In genomic region chr12:98644712-98645571, GRCh38 we compare ENCODE assay signal across 1 cellular context.
TF ChIP-seq lines count a peak whose summit lies in the region.

A gene with protein sequence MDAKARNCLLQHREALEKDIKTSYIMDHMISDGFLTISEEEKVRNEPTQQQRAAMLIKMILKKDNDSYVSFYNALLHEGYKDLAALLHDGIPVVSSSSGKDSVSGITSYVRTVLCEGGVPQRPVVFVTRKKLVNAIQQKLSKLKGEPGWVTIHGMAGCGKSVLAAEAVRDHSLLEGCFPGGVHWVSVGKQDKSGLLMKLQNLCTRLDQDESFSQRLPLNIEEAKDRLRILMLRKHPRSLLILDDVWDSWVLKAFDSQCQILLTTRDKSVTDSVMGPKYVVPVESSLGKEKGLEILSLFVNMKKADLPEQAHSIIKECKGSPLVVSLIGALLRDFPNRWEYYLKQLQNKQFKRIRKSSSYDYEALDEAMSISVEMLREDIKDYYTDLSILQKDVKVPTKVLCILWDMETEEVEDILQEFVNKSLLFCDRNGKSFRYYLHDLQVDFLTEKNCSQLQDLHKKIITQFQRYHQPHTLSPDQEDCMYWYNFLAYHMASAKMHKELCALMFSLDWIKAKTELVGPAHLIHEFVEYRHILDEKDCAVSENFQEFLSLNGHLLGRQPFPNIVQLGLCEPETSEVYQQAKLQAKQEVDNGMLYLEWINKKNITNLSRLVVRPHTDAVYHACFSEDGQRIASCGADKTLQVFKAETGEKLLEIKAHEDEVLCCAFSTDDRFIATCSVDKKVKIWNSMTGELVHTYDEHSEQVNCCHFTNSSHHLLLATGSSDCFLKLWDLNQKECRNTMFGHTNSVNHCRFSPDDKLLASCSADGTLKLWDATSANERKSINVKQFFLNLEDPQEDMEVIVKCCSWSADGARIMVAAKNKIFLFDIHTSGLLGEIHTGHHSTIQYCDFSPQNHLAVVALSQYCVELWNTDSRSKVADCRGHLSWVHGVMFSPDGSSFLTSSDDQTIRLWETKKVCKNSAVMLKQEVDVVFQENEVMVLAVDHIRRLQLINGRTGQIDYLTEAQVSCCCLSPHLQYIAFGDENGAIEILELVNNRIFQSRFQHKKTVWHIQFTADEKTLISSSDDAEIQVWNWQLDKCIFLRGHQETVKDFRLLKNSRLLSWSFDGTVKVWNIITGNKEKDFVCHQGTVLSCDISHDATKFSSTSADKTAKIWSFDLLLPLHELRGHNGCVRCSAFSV (N-terminal part only) (plus strand): TSS chr12:98645290. CDS start chr12:98648360, 3,070 bp downstream.
A gene with protein sequence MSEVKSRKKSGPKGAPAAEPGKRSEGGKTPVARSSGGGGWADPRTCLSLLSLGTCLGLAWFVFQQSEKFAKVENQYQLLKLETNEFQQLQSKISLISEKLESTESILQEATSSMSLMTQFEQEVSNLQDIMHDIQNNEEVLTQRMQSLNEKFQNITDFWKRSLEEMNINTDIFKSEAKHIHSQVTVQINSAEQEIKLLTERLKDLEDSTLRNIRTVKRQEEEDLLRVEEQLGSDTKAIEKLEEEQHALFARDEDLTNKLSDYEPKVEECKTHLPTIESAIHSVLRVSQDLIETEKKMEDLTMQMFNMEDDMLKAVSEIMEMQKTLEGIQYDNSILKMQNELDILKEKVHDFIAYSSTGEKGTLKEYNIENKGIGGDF (minus strand): TSS chr12:98644788. CDS start chr12:98644701, 87 bp downstream.

TF ChIP-seq in HEK293, 187 proteins besides CTCF, POLR2A, EP300 and RAD21 (continued from another document):
- TF ChIP-seq, protein P1, sequence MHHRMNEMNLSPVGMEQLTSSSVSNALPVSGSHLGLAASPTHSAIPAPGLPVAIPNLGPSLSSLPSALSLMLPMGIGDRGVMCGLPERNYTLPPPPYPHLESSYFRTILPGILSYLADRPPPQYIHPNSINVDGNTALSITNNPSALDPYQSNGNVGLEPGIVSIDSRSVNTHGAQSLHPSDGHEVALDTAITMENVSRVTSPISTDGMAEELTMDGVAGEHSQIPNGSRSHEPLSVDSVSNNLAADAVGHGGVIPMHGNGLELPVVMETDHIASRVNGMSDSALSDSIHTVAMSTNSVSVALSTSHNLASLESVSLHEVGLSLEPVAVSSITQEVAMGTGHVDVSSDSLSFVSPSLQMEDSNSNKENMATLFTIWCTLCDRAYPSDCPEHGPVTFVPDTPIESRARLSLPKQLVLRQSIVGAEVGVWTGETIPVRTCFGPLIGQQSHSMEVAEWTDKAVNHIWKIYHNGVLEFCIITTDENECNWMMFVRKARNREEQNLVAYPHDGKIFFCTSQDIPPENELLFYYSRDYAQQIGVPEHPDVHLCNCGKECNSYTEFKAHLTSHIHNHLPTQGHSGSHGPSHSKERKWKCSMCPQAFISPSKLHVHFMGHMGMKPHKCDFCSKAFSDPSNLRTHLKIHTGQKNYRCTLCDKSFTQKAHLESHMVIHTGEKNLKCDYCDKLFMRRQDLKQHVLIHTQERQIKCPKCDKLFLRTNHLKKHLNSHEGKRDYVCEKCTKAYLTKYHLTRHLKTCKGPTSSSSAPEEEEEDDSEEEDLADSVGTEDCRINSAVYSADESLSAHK (tag by site-specific recombination; IDR thresholded peaks at IDR 0.05) = peak; percentile 59
- TF ChIP-seq ZEB2 (tag by site-specific recombination; IDR thresholded peaks at IDR 0.05) (peak; percentile 49; the same call in 1 of the 2 replicates), KLF10 (tag by site-specific recombination; IDR thresholded peaks at IDR 0.05) (peak; percentile 80), ZFHX2 (tag by site-specific recombination; conservative IDR thresholded peaks at IDR 0.05) (peak; percentile 83; the same call in 1 of the 2 replicates), ZNF175 (tag by site-specific recombination; IDR thresholded peaks at IDR 0.05) (no peak), ZNF692 (tag by site-specific recombination; IDR thresholded peaks at IDR 0.05) (peak; percentile 97), GLIS1 (tag by site-specific recombination; IDR thresholded peaks at IDR 0.05) (peak; percentile 75), ZNF248 (tag by site-specific recombination; IDR thresholded peaks at IDR 0.05) (no peak), ZNF211 (tag by site-specific recombination; IDR thresholded peaks at IDR 0.05; ENCODE audit: low read depth) (no peak), TSHZ1 (tag by site-specific recombination; IDR thresholded peaks at IDR 0.05; ENCODE audit: borderline replicate concordance) (0 out of 2 replicates have a peak, but pooled peaks have one; percentile 40), ZNF76 (tag by site-specific recombination; IDR thresholded peaks at IDR 0.05; ENCODE audit: borderline replicate concordance, low read depth) (peak; percentile 83), ZNF585B (tag by site-specific recombination; IDR thresholded peaks at IDR 0.05) (no peak), ZBTB7A (tag by site-specific recombination; IDR thresholded peaks at IDR 0.05; ENCODE audit: low read depth) (peak; percentile 13), ZNF433 (tag by site-specific recombination; IDR thresholded peaks at IDR 0.05; ENCODE audit: low read depth) (no peak; the same call in 1 of the 2 replicates), KLF16 (tag by site-specific recombination; IDR thresholded peaks at IDR 0.05) (peak; percentile 33; the same call in 1 of the 2 replicates), ZNF2 (tag by site-specific recombination; IDR thresholded peaks at IDR 0.05) (peak; percentile 24), ZNF701 (tag by site-specific recombination; IDR thresholded peaks at IDR 0.05) (no peak), ZBTB11 (tag by site-specific recombination; conservative IDR thresholded peaks at IDR 0.05; ENCODE audit: low read depth) (peak; percentile 51; the same call in 1 of the 2 replicates), FEZF1 (tag by site-specific recombination; IDR thresholded peaks at IDR 0.05) (no peak), ZNF571 (tag by site-specific recombination; IDR thresholded peaks at IDR 0.05) (no peak), KLF8 (tag by site-specific recombination; IDR thresholded peaks at IDR 0.05) (peak; percentile 69), ELK4 (IDR thresholded peaks at IDR 0.05; ENCODE audit: borderline replicate concordance, low read depth, low read length) (no peak), ZNF341 (tag by site-specific recombination; IDR thresholded peaks at IDR 0.05; ENCODE audit: low read depth) (peak; percentile 34; the same call in 1 of the 2 replicates), SP7 (tag by site-specific recombination; IDR thresholded peaks at IDR 0.05) (peak; percentile 44)
- TF ChIP-seq, protein P2, sequence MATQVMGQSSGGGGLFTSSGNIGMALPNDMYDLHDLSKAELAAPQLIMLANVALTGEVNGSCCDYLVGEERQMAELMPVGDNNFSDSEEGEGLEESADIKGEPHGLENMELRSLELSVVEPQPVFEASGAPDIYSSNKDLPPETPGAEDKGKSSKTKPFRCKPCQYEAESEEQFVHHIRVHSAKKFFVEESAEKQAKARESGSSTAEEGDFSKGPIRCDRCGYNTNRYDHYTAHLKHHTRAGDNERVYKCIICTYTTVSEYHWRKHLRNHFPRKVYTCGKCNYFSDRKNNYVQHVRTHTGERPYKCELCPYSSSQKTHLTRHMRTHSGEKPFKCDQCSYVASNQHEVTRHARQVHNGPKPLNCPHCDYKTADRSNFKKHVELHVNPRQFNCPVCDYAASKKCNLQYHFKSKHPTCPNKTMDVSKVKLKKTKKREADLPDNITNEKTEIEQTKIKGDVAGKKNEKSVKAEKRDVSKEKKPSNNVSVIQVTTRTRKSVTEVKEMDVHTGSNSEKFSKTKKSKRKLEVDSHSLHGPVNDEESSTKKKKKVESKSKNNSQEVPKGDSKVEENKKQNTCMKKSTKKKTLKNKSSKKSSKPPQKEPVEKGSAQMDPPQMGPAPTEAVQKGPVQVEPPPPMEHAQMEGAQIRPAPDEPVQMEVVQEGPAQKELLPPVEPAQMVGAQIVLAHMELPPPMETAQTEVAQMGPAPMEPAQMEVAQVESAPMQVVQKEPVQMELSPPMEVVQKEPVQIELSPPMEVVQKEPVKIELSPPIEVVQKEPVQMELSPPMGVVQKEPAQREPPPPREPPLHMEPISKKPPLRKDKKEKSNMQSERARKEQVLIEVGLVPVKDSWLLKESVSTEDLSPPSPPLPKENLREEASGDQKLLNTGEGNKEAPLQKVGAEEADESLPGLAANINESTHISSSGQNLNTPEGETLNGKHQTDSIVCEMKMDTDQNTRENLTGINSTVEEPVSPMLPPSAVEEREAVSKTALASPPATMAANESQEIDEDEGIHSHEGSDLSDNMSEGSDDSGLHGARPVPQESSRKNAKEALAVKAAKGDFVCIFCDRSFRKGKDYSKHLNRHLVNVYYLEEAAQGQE (tag by site-specific recombination; IDR thresholded peaks at IDR 0.05) = peak; percentile 70; the same call in 1 of the 2 replicates
- TF ChIP-seq, protein P3, sequence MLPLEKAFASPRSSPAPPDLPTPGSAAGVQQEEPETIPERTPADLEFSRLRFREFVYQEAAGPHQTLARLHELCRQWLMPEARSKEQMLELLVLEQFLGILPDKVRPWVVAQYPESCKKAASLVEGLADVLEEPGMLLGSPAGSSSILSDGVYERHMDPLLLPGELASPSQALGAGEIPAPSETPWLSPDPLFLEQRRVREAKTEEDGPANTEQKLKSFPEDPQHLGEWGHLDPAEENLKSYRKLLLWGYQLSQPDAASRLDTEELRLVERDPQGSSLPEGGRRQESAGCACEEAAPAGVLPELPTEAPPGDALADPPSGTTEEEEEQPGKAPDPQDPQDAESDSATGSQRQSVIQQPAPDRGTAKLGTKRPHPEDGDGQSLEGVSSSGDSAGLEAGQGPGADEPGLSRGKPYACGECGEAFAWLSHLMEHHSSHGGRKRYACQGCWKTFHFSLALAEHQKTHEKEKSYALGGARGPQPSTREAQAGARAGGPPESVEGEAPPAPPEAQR (tag by site-specific recombination; IDR thresholded peaks at IDR 0.05) = no peak
